1 cellular context compared by ENCODE assay signal in genomic region chr22:31943976-31944699, GRCh38.
TF ChIP-seq lines count a peak whose summit lies in the region.

Gene YWHAH, plus strand, starts transcription at chr22:31944535. Its CDS starts 199 bp downstream, at chr22:31944734.

TF ChIP-seq in HepG2, 621 proteins besides CTCF, POLR2A, EP300 and RAD21 (continued from another document and continues in another):
- no peak for TF ChIP-seq TRAFD1 (CRISPR knock-in tag; IDR thresholded peaks at IDR 0.05; ENCODE audit: borderline replicate concordance)
- 0 out of 2 replicates have a peak, but pooled peaks have one; percentile 22 for TF ChIP-seq ZNF124 (CRISPR knock-in tag; IDR thresholded peaks at IDR 0.05)
- no peak for TF ChIP-seq ZEB1 (IDR thresholded peaks at IDR 0.05; ENCODE audit: insufficient replicate concordance, low read depth)
- TF ChIP-seq MATR3 (CRISPR knock-in tag; IDR thresholded peaks at IDR 0.05), result no peak
- TF ChIP-seq BCL3 (CRISPR knock-in tag; IDR thresholded peaks at IDR 0.05), result no peak
- TF ChIP-seq DRAP1 (CRISPR knock-in tag; IDR thresholded peaks at IDR 0.05), result peak; percentile 85
- peak; percentile 51; the same call in 1 of the 2 replicates for TF ChIP-seq HDAC1 (CRISPR knock-in tag; IDR thresholded peaks at IDR 0.05)
- TF ChIP-seq NFAT5 (CRISPR knock-in tag; IDR thresholded peaks at IDR 0.05), result 0 out of 2 replicates have a peak, but pooled peaks have one; percentile 63
- TF ChIP-seq ZBTB2 (CRISPR knock-in tag; IDR thresholded peaks at IDR 0.05; ENCODE audit: low read depth), result no peak
- peak; percentile 51; the same call in 1 of the 2 replicates for TF ChIP-seq HOXA5 (CRISPR knock-in tag; IDR thresholded peaks at IDR 0.05)
- peak; percentile 62; the same call in 1 of the 2 replicates for TF ChIP-seq ZSCAN9 (CRISPR knock-in tag; IDR thresholded peaks at IDR 0.05; ENCODE audit: borderline replicate concordance)
- no peak for TF ChIP-seq SRSF4 (IDR thresholded peaks at IDR 0.05; ENCODE audit: low read depth, low read length, poor library complexity, severe bottlenecking)
- 0 out of 2 replicates have a peak, but pooled peaks have one; percentile 28 for TF ChIP-seq ZNF564 (CRISPR knock-in tag; IDR thresholded peaks at IDR 0.05)
- no peak for TF ChIP-seq RELA (CRISPR knock-in tag; IDR thresholded peaks at IDR 0.05)
- TF ChIP-seq NR2F2 (IDR thresholded peaks at IDR 0.05; ENCODE audit: borderline replicate concordance, low read depth), result no peak
- TF ChIP-seq TFDP2 (CRISPR knock-in tag; IDR thresholded peaks at IDR 0.05), result peak; percentile 66; the same call in 1 of the 2 replicates
- no peak for TF ChIP-seq ZNF383 (CRISPR knock-in tag; IDR thresholded peaks at IDR 0.05; ENCODE audit: borderline replicate concordance)
- no peak for TF ChIP-seq ZNF430 (CRISPR knock-in tag; IDR thresholded peaks at IDR 0.05)
- peak; percentile 36 for TF ChIP-seq PRPF4 (IDR thresholded peaks at IDR 0.05; ENCODE audit: low read depth, low read length, poor library complexity, severe bottlenecking)
- no peak for TF ChIP-seq ZNF230 (CRISPR knock-in tag; IDR thresholded peaks at IDR 0.05)
- no peak for TF ChIP-seq PTBP1 (IDR thresholded peaks at IDR 0.05; ENCODE audit: low read depth, low read length, poor library complexity, severe bottlenecking)
- TF ChIP-seq TRIM24 (CRISPR knock-in tag; IDR thresholded peaks at IDR 0.05), result no peak
- peak; percentile 46; the same call in 1 of the 2 replicates for TF ChIP-seq ZSCAN21 (CRISPR knock-in tag; IDR thresholded peaks at IDR 0.05; ENCODE audit: borderline replicate concordance)
- no peak for TF ChIP-seq KLF11 (CRISPR knock-in tag; IDR thresholded peaks at IDR 0.05)
- TF ChIP-seq ZMYM3 (CRISPR knock-in tag; IDR thresholded peaks at IDR 0.05), result no peak
- no peak for TF ChIP-seq ZSCAN20 (CRISPR knock-in tag; IDR thresholded peaks at IDR 0.05; ENCODE audit: borderline replicate concordance)
- TF ChIP-seq ZNF136 (CRISPR knock-in tag; IDR thresholded peaks at IDR 0.05; ENCODE audit: low read depth), result no peak
- TF ChIP-seq MNT (IDR thresholded peaks at IDR 0.05), result no peak
- no peak for TF ChIP-seq ZNF546 (CRISPR knock-in tag; conservative IDR thresholded peaks at IDR 0.05)
- no peak for TF ChIP-seq CEBPG (CRISPR knock-in tag; IDR thresholded peaks at IDR 0.05)
- TF ChIP-seq THAP8 (CRISPR knock-in tag; IDR thresholded peaks at IDR 0.05; ENCODE audit: borderline replicate concordance), result no peak
- TF ChIP-seq ZFP41 (CRISPR knock-in tag; IDR thresholded peaks at IDR 0.05; ENCODE audit: borderline replicate concordance), result no peak
- no peak for TF ChIP-seq ZNF20 (CRISPR knock-in tag; IDR thresholded peaks at IDR 0.05)
- TF ChIP-seq PATZ1 (CRISPR knock-in tag; IDR thresholded peaks at IDR 0.05), result peak; percentile 59; the same call in 1 of the 2 replicates
- TF ChIP-seq MYNN (CRISPR knock-in tag; IDR thresholded peaks at IDR 0.05; ENCODE audit: low read depth), result 0 out of 2 replicates have a peak, but pooled peaks have one; percentile 33
- no peak for TF ChIP-seq ZNF33A (CRISPR knock-in tag; IDR thresholded peaks at IDR 0.05; ENCODE audit: borderline replicate concordance)
- TF ChIP-seq SP2 (CRISPR knock-in tag; IDR thresholded peaks at IDR 0.05), result no peak
- TF ChIP-seq HOXA7 (CRISPR knock-in tag; IDR thresholded peaks at IDR 0.05), result no peak
- no peak for TF ChIP-seq ZFP37 (CRISPR knock-in tag; IDR thresholded peaks at IDR 0.05; ENCODE audit: borderline replicate concordance)
- TF ChIP-seq HIC2 (CRISPR knock-in tag; IDR thresholded peaks at IDR 0.05; ENCODE audit: low read depth), result no peak; the same call in 1 of the 2 replicates
- no peak for TF ChIP-seq ZNF839 (CRISPR knock-in tag; IDR thresholded peaks at IDR 0.05; ENCODE audit: borderline replicate concordance)
- no peak for TF ChIP-seq ELF4 (CRISPR knock-in tag; IDR thresholded peaks at IDR 0.05; ENCODE audit: borderline replicate concordance)
- no peak for TF ChIP-seq ZFP36L1 (CRISPR knock-in tag; IDR thresholded peaks at IDR 0.05)
